Comparison of ENCODE assay signal across 1 cellular context in genomic region chr6:132527791-132528190, GRCh38.
TF ChIP-seq lines count a peak whose summit lies in the region.

No MANE protein-coding gene starts in this region.

TF ChIP-seq in HCT116, 20 proteins besides CTCF, POLR2A, EP300 and RAD21 (continued from another document):
- TF ChIP-seq TCF7L2 (IDR thresholded peaks at IDR 0.05; ENCODE audit: borderline replicate concordance, extremely low read depth, insufficient read depth, insufficient read length): peak; percentile 89
- no peak for TF ChIP-seq ZNF274 (IDR thresholded peaks at IDR 0.05; ENCODE audit: low read depth, low read length)
- no peak for TF ChIP-seq ZBTB33 (IDR thresholded peaks at IDR 0.05; ENCODE audit: extremely low read depth, insufficient replicate concordance, low read length)
TF ChIP-seq in HCT116: peak in this region for 11.
